ENCODE assay signal across 8 cellular contexts in genomic region chr11:93236741-93237675, GRCh38. TPM values are rescaled to one million over a fixed set of nuclear protein-coding genes. Genes with fewer than 3 reads are reported as not detected.
DNase-seq lines count a peak whose midpoint lies in the region; ATAC-seq and TF ChIP-seq lines count a peak whose summit lies in the region.

No MANE protein-coding gene starts in this region.

- no peaks in the 10 kb centered on the region for H4K20me1 ChIP-seq in hepatocyte (ENCODE audit: insufficient read depth, poor library complexity, severe bottlenecking)

- TF ChIP-seq CTCF in VCaP (conservative IDR thresholded peaks at IDR 0.05): peak; percentile 89
- peak; percentile 55 for TF ChIP-seq CTCF in hepatocyte (IDR thresholded peaks at IDR 0.05; ENCODE audit: poor library complexity)
- TF ChIP-seq CTCF in thyroid gland (IDR thresholded peaks at IDR 0.05): peak in 5 of 6 experiments; percentile 15 to 70 (median 45)

- intact Hi-C loops in thyroid gland (cut with DNase I): loop anchor here (10.0 kb wide), 2 partner anchors 308 to 388 kb away; partner anchors contain the start of gene SMCO4

- 44% methylated on average over 10 of the region's 10 CpGs for WGBS in hepatocyte (ENCODE audit: low lambda C conversion rate, missing lambda C conversion rate)
- 43 to 44% methylated on average over 10 of the region's 10 CpGs for WGBS in thyroid gland, 2 donors

- H3K4me2 ChIP-seq in hepatocyte: no peak overlapping the region

- no peaks in the 10 kb centered on the region for H3K36me3 ChIP-seq in hepatocyte (replicated peaks; ENCODE audit: insufficient read depth, low read depth)
- no peaks in the 10 kb centered on the region for H3K36me3 ChIP-seq in thyroid gland

- H2AFZ ChIP-seq in hepatocyte: no peak overlapping the region

- H3K4me1 ChIP-seq in hepatocyte (ENCODE audit: insufficient read depth): no peaks in the 10 kb centered on the region
- H3K4me1 ChIP-seq in thyroid gland: no peaks in the 10 kb centered on the region

- peak; percentile 72 for ATAC-seq in GM21717 (IDR thresholded peaks at IDR 0.05; ENCODE audit: unreplicated experiment)

- no peaks in the 10 kb centered on the region for H3K4me1 Mint-ChIP-seq in immature natural killer cell

- no peaks in the 10 kb centered on the region for H3K79me2 ChIP-seq in hepatocyte

- no peak overlapping the region for H3K27ac Mint-ChIP-seq in immature natural killer cell

- no peak overlapping the region for H3K4me3 Mint-ChIP-seq in immature natural killer cell

- no peaks in the 10 kb centered on the region for H3K9me2 ChIP-seq in hepatocyte (replicated peaks; ENCODE audit: insufficient read depth)

- H3K27me3 ChIP-seq in hepatocyte (no peaks in the 10 kb centered on the region), thyroid gland (no peaks in the 10 kb centered on the region)

- no peak for TF ChIP-seq POLR2A in thyroid gland (IDR thresholded peaks at IDR 0.05)

- DNase-seq in NCI-H345 (lab: John Stamatoyannopoulos, UW) (peak; percentile 4), NCI-H345 treated with DMSO at 0.1 percent for 48 hours (lab: John Stamatoyannopoulos, UW; ENCODE audit: unreplicated experiment) (no peak), LoVo (ENCODE audit: low spot score) (peak; percentile 25), hepatocyte (ENCODE audit: low spot score) (peak; percentile 72), thyroid gland (peak; percentile 30 to 35), immature natural killer cell (no peak)

- peak overlapping the region; percentile 97 for H3K27ac ChIP-seq in VCaP
- no peak overlapping the region for H3K27ac ChIP-seq in hepatocyte
- no peak overlapping the region for H3K27ac ChIP-seq in thyroid gland

- H3K4me3 ChIP-seq in hepatocyte: no peak overlapping the region
- H3K4me3 ChIP-seq in thyroid gland (replicated peaks in 1 of 3): no peak overlapping the region

- H3K27me3 Mint-ChIP-seq in immature natural killer cell (ENCODE audit: low read depth in 3 of 3): peaks cover 2 to 8% (median 3%) of the 10 kb centered on the region in 3 donors

- H3K9me3 Mint-ChIP-seq in immature natural killer cell: no peaks in the 10 kb centered on the region

- H3K36me3 Mint-ChIP-seq in immature natural killer cell: no peaks in the 10 kb centered on the region

- no peaks in the 10 kb centered on the region for H3K9me3 ChIP-seq in hepatocyte (ENCODE audit: low read depth)
- no peaks in the 10 kb centered on the region for H3K9me3 ChIP-seq in thyroid gland

RNA-seq across cellular contexts. Expression of gene SLC36A4, which starts 39.2 kb away (rescaled TPM):
- 16.6 and 18.4 TPM in 2 replicates for total RNA-seq in hepatocyte
- 17.6 and 27.1 TPM in 2 replicates for polyA plus RNA-seq in hepatocyte
- total RNA-seq in thyroid gland: 10 to 100 TPM; 24.8 to 50.2 (median 39.2) TPM
- polyA plus RNA-seq in immature natural killer cell: 10 to 100 TPM; 10.3 to 29.6 (median 15.6) TPM

Comparison
In these comparisons a context has a peak if more than half of its experiments do, and no peak if none do; other contexts are left out.
1. DNase-seq: peak in NCI-H345 (single experiment), LoVo (single experiment), hepatocyte (single experiment) and thyroid gland (2 of 2); none in NCI-H345 treated with DMSO at 0.1 percent for 48 hours (single experiment) and immature natural killer cell (0 of 3).
2. Peak in every context shown above with its lines, with median percentiles within 50 percentile points of each other: CTCF ChIP-seq.